15 cellular contexts compared by ENCODE assay signal in genomic region chr5:67338416-67338815, GRCh38.
"Had no signal": no experiment of that assay in that cellular context is flagged by ENCODE, and none has a peak within 500 bp of the region (broad histone marks: within the 10 kb centered on the region; RNA-seq: fewer than 3 reads in every experiment).

No MANE protein-coding gene starts in this region.

- H3K4me1 ChIP-seq: breast epithelium, heart left ventricle, tibial artery had no signal

- H3K9me3 ChIP-seq: breast epithelium, heart left ventricle, tibial artery had no signal

- H3K4me3 Mint-ChIP-seq: activated CD4-positive, alpha-beta T cell treated with anti-CD3 and anti-CD28 coated beads, Interleukin-2, amount 10 ng/mL, durations not matched to agents 7 days and 5 days; activated naive CD4-positive, alpha-beta T cell treated with anti-CD3 and anti-CD28 coated beads, Interleukin-2, amount 50 U/mL, for 24 hours; activated T-cell treated with anti-CD3 and anti-CD28 coated beads, Interleukin-2, amount 50 U/mL, for 24 hours; naive thymus-derived CD4-positive, alpha-beta T cell; stimulated activated effector memory CD8-positive, alpha-beta T cell treated with anti-CD3 and anti-CD28 coated beads, Interleukin-12 subunit alpha, Interleukin-12 subunit beta, amount 100 ng/mL, for 72 hours had no signal

- H3K27me3 Mint-ChIP-seq: activated T-cell treated with anti-CD3 and anti-CD28 coated beads, Interleukin-2, amount 50 U/mL, for 24 hours; progenitor cell of endocrine pancreas had no signal

- H3K27ac Mint-ChIP-seq: activated CD4-positive, alpha-beta T cell treated with anti-CD3 and anti-CD28 coated beads, Interleukin-2, amount 10 ng/mL, durations not matched to agents 7 days and 5 days; activated naive CD4-positive, alpha-beta T cell treated with anti-CD3 and anti-CD28 coated beads, Interleukin-2, amount 50 U/mL, for 24 hours; activated T-cell treated with anti-CD3 and anti-CD28 coated beads, Interleukin-2, amount 50 U/mL, for 24 hours; naive thymus-derived CD4-positive, alpha-beta T cell; progenitor cell of endocrine pancreas; stimulated activated effector memory CD8-positive, alpha-beta T cell treated with anti-CD3 and anti-CD28 coated beads, Interleukin-12 subunit alpha, Interleukin-12 subunit beta, amount 100 ng/mL, for 72 hours had no signal

- DNase-seq: activated CD4-positive, alpha-beta T cell treated with anti-CD3 and anti-CD28 coated beads, Interleukin-2, amount 10 ng/mL, durations not matched to agents 7 days and 5 days; activated CD4-positive, CD25-positive, alpha-beta regulatory T cell; activated effector memory CD4-positive, alpha-beta T cell treated with Interleukin-2 at 50 U/mL for 16 hours; activated T-cell treated with anti-CD3 and anti-CD28 coated beads, Interleukin-2, amount 50 U/mL, for 24 hours; amniotic stem cell; heart left ventricle; left colon; naive thymus-derived CD4-positive, alpha-beta T cell; right cardiac atrium; T-helper 2 cell; tibial artery had no signal

- H3K9me3 Mint-ChIP-seq: activated CD4-positive, alpha-beta T cell treated with anti-CD3 and anti-CD28 coated beads, Interleukin-2, amount 10 ng/mL, durations not matched to agents 7 days and 5 days; activated naive CD4-positive, alpha-beta T cell treated with anti-CD3 and anti-CD28 coated beads, Interleukin-2, amount 50 U/mL, for 24 hours; activated T-cell treated with anti-CD3 and anti-CD28 coated beads, Interleukin-2, amount 50 U/mL, for 24 hours had no signal

- ATAC-seq: heart left ventricle; left colon; naive thymus-derived CD4-positive, alpha-beta T cell; right cardiac atrium; stimulated activated effector memory CD8-positive, alpha-beta T cell treated with anti-CD3 and anti-CD28 coated beads, Interleukin-12 subunit alpha, Interleukin-12 subunit beta, amount 100 ng/mL, for 72 hours had no signal

- H3K27me3 ChIP-seq: breast epithelium, heart left ventricle, tibial artery had no signal

- H3K4me1 Mint-ChIP-seq: activated CD4-positive, alpha-beta T cell treated with anti-CD3 and anti-CD28 coated beads, Interleukin-2, amount 10 ng/mL, durations not matched to agents 7 days and 5 days; activated naive CD4-positive, alpha-beta T cell treated with anti-CD3 and anti-CD28 coated beads, Interleukin-2, amount 50 U/mL, for 24 hours; stimulated activated effector memory CD8-positive, alpha-beta T cell treated with anti-CD3 and anti-CD28 coated beads, Interleukin-12 subunit alpha, Interleukin-12 subunit beta, amount 100 ng/mL, for 72 hours had no signal

- H3K36me3 Mint-ChIP-seq: naive thymus-derived CD4-positive, alpha-beta T cell; stimulated activated effector memory CD8-positive, alpha-beta T cell treated with anti-CD3 and anti-CD28 coated beads, Interleukin-12 subunit alpha, Interleukin-12 subunit beta, amount 100 ng/mL, for 72 hours had no signal

- H3K36me3 ChIP-seq: breast epithelium, heart left ventricle, tibial artery had no signal

- H3K4me3 ChIP-seq: breast epithelium, heart left ventricle, tibial artery had no signal

- H3K27ac ChIP-seq: breast epithelium, heart left ventricle, tibial artery had no signal
